ENCODE assay signal across 14 cellular contexts in the genomic region with DNA sequence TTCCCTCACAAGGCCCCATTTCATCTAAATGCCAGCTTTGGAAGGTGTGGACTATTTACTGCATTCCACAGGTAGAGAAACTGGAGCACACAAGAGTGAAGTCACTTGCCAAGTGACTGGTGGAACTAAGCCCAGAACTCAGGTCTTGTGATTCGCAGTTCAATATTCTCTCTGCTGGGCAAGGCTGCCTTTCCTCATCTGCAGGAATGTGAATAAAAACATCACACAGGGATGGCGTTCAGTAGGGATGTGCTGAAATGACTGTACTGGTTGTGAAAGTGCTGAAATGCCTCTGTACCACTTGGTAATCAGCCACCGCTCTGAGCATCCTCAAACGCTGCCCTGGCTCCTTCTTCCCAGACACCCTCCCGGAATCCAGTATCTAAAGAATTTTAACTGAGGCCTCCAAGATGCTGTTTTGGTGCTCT.
DNase-seq lines count a peak whose midpoint lies in the region; ATAC-seq, FAIRE-seq and TF ChIP-seq lines count a peak whose summit lies in the region.
"Had no signal": no experiment of that assay in that cellular context is flagged by ENCODE, and none has a peak within 500 bp of the region (broad histone marks: within the 10 kb centered on the region; RNA-seq: fewer than 3 reads in every experiment).

No MANE protein-coding gene starts in this region.

- H3K4me1 Mint-ChIP-seq in activated T-cell treated with anti-CD3 and anti-CD28 coated beads, Interleukin-2, amount 50 U/mL, for 4 hours (ENCODE audit: low read depth), result peaks cover 2% of the 10 kb centered on the region

- H3K4me3 Mint-ChIP-seq in activated T-cell treated with anti-CD3 and anti-CD28 coated beads, Interleukin-2, amount 50 U/mL, for 4 hours, result no peak overlapping the region

- TF ChIP-seq CTCF in astrocyte of the spinal cord (IDR thresholded peaks at IDR 0.05; ENCODE audit: low read depth, low read length) (no peak), GM20000 (IDR thresholded peaks at IDR 0.05; ENCODE audit: extremely low read depth, missing control alignments) (no peak)

- ATAC-seq in GM19324 (IDR thresholded peaks at IDR 0.05; ENCODE audit: low FRiP score, unreplicated experiment), result no peak
- no peak for ATAC-seq in activated T-cell treated with anti-CD3 and anti-CD28 coated beads, Interleukin-2, amount 50 U/mL, for 4 hours
- ATAC-seq: foreskin keratinocyte had no signal

- no peak overlapping the region for H3K4me3 ChIP-seq in astrocyte of the spinal cord (ENCODE audit: low read depth, low read length)
- H3K4me3 ChIP-seq: cardiac muscle cell had no signal

- no peaks in the 10 kb centered on the region for H3K27me3 Mint-ChIP-seq in activated T-cell treated with anti-CD3 and anti-CD28 coated beads, Interleukin-2, amount 50 U/mL, for 4 hours (ENCODE audit: low read depth)

- DNase-seq in H54 (ENCODE audit: insufficient read length, low spot score), result no peak
- peak; percentile 66 for DNase-seq in astrocyte of the spinal cord (ENCODE audit: low read depth, low spot score)
- DNase-seq in hepatic stellate cell (ENCODE audit: low spot score), result peak; percentile 67
- DNase-seq in superior temporal gyrus (ENCODE audit: extremely low spot score), result peak; percentile 37
- no peak for DNase-seq in GM20000 (ENCODE audit: low spot score)
- DNase-seq in activated naive CD4-positive, alpha-beta T cell (lab: John Stamatoyannopoulos, UW), result no peak
- no peak for DNase-seq in activated T-cell treated with anti-CD3 and anti-CD28 coated beads, Interleukin-2, amount 50 U/mL, for 4 hours
- DNase-seq: activated T-cell treated with anti-CD3 and anti-CD28 coated beads for 4 hours; NCI-H446 treated with DMSO at 0.1 percent for 48 hours; stimulated activated naive CD4-positive, alpha-beta T cell had no signal

- in situ Hi-C loops in astrocyte of the spinal cord (cut with HindIII; ENCODE audit: low sequenced_read_pairs), result no loop called here

- H3K9me3 Mint-ChIP-seq in activated T-cell treated with anti-CD3 and anti-CD28 coated beads, Interleukin-2, amount 50 U/mL, for 4 hours, result no peaks in the 10 kb centered on the region

- H3K36me3 Mint-ChIP-seq in activated T-cell treated with anti-CD3 and anti-CD28 coated beads, Interleukin-2, amount 50 U/mL, for 4 hours (ENCODE audit: insufficient read depth), result no peaks in the 10 kb centered on the region

- FAIRE-seq in H54 (lab: Jason Lieb, UNC), result peak; percentile 11
- FAIRE-seq: D721Med had no signal

- no peak for TF ChIP-seq POLR2A in H54 (IDR thresholded peaks at IDR 0.05; ENCODE audit: low read depth, low read length)

Comparison
In these comparisons a context has a peak if more than half of its experiments do, and no peak if none do; other contexts are left out.
1. DNase-seq: peak in astrocyte of the spinal cord (single experiment), hepatic stellate cell (single experiment) and superior temporal gyrus (single experiment); none in H54 (single experiment), GM20000 (single experiment), activated naive CD4-positive, alpha-beta T cell (0 of 4) and activated T-cell treated with anti-CD3 and anti-CD28 coated beads, Interleukin-2, amount 50 U/mL, for 4 hours (single experiment).